1 cellular context compared by ENCODE assay signal in the genomic region with DNA sequence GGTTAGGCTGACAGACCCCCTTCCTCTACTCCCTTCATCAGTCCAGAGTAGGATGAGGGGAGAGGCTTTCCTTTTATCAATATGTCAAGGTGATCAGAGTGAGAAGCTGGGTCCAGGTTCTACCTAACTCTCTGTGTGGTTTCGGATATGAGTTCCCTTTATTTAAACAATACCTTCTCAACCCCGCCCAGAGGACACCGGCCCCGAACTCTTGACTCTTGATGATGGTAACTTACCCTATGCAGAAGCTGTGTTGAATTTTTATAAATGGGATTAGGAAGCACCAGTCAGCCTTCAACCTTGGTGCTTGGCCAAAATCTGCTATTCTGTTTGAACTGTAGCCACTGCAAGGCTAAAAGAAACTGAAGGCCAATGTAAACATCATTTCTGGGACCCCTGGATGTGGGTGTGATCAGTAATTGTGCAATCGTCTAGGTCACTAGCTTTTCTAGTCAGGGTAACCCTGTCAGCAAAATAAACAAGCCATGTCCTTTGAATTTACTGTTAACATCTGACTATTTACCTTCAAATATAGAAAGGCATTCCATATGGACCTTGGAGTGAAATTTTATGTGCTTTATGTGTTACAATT.
A peak's percentile ranks its signal among the peaks of the same experiment; 100 is the strongest.
TF ChIP-seq lines count a peak whose summit lies in the region.

No MANE protein-coding gene starts in this region.

TF ChIP-seq in HepG2, 621 proteins besides CTCF, POLR2A, EP300 and RAD21 (continued from another document and continues in another):
- TF ChIP-seq LRRFIP1 (CRISPR knock-in tag; conservative IDR thresholded peaks at IDR 0.05) (no peak), JARID2 (CRISPR knock-in tag; IDR thresholded peaks at IDR 0.05; ENCODE audit: insufficient replicate concordance) (no peak), ZBTB33 (CRISPR knock-in tag; IDR thresholded peaks at IDR 0.05) (no peak), MIER3 (CRISPR knock-in tag; IDR thresholded peaks at IDR 0.05; ENCODE audit: borderline replicate concordance) (no peak), FOXJ3 (CRISPR knock-in tag; IDR thresholded peaks at IDR 0.05; ENCODE audit: borderline replicate concordance) (peak; percentile 96), PHF5A (CRISPR knock-in tag; IDR thresholded peaks at IDR 0.05; ENCODE audit: low read depth, unreplicated experiment) (no peak), ZMYM4 (CRISPR knock-in tag; IDR thresholded peaks at IDR 0.05) (peak; percentile 88), GABPA (IDR thresholded peaks at IDR 0.05; ENCODE audit: low read depth, low read length) (no peak), GABPA (CRISPR knock-in tag; IDR thresholded peaks at IDR 0.05; ENCODE audit: low read depth) (no peak), ZNF318 (CRISPR knock-in tag; IDR thresholded peaks at IDR 0.05) (no peak), MIER2 (CRISPR knock-in tag; IDR thresholded peaks at IDR 0.05) (peak; percentile 65; the same call in 1 of the 2 replicates), U2AF1 (optimal IDR thresholded peaks at IDR 0.05; ENCODE audit: low read depth, low read length) (no peak), SNAPC2 (CRISPR knock-in tag; IDR thresholded peaks at IDR 0.05) (peak; percentile 52; the same call in 1 of the 2 replicates), IRF2 (CRISPR knock-in tag; IDR thresholded peaks at IDR 0.05) (peak; percentile 53; the same call in 1 of the 2 replicates), CSRNP2 (CRISPR knock-in tag; conservative IDR thresholded peaks at IDR 0.05; ENCODE audit: low read depth) (no peak), MLLT10 (CRISPR knock-in tag; IDR thresholded peaks at IDR 0.05) (no peak), MED8 (CRISPR knock-in tag; IDR thresholded peaks at IDR 0.05; ENCODE audit: insufficient replicate concordance) (no peak), ATF1 (CRISPR knock-in tag; IDR thresholded peaks at IDR 0.05) (peak; percentile 50; the same call in 1 of the 2 replicates), XBP1 (CRISPR knock-in tag; IDR thresholded peaks at IDR 0.05) (no peak)
- TF ChIP-seq, protein P1, sequence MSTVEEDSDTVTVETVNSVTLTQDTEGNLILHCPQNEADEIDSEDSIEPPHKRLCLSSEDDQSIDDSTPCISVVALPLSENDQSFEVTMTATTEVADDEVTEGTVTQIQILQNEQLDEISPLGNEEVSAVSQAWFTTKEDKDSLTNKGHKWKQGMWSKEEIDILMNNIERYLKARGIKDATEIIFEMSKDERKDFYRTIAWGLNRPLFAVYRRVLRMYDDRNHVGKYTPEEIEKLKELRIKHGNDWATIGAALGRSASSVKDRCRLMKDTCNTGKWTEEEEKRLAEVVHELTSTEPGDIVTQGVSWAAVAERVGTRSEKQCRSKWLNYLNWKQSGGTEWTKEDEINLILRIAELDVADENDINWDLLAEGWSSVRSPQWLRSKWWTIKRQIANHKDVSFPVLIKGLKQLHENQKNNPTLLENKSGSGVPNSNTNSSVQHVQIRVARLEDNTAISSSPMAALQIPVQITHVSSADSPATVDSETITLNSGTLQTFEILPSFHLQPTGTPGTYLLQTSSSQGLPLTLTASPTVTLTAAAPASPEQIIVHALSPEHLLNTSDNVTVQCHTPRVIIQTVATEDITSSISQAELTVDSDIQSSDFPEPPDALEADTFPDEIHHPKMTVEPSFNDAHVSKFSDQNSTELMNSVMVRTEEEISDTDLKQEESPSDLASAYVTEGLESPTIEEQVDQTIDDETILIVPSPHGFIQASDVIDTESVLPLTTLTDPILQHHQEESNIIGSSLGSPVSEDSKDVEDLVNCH (CRISPR knock-in tag; IDR thresholded peaks at IDR 0.05): no peak
- TF ChIP-seq, protein P2, sequence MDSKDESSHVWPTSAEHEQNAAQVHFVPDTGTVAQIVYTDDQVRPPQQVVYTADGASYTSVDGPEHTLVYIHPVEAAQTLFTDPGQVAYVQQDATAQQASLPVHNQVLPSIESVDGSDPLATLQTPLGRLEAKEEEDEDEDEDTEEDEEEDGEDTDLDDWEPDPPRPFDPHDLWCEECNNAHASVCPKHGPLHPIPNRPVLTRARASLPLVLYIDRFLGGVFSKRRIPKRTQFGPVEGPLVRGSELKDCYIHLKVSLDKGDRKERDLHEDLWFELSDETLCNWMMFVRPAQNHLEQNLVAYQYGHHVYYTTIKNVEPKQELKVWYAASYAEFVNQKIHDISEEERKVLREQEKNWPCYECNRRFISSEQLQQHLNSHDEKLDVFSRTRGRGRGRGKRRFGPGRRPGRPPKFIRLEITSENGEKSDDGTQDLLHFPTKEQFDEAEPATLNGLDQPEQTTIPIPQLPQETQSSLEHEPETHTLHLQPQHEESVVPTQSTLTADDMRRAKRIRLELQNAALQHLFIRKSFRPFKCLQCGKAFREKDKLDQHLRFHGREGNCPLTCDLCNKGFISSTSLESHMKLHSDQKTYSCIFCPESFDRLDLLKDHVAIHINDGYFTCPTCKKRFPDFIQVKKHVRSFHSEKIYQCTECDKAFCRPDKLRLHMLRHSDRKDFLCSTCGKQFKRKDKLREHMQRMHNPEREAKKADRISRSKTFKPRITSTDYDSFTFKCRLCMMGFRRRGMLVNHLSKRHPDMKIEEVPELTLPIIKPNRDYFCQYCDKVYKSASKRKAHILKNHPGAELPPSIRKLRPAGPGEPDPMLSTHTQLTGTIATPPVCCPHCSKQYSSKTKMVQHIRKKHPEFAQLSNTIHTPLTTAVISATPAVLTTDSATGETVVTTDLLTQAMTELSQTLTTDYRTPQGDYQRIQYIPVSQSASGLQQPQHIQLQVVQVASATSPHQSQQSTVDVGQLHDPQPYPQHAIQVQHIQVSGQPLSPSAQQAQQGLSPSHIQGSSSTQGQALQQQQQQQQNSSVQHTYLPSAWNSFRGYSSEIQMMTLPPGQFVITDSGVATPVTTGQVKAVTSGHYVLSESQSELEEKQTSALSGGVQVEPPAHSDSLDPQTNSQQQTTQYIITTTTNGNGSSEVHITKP (CRISPR knock-in tag; IDR thresholded peaks at IDR 0.05; ENCODE audit: low read depth): 0 out of 2 replicates have a peak, but pooled peaks have one; percentile 44
- TF ChIP-seq, protein P3, sequence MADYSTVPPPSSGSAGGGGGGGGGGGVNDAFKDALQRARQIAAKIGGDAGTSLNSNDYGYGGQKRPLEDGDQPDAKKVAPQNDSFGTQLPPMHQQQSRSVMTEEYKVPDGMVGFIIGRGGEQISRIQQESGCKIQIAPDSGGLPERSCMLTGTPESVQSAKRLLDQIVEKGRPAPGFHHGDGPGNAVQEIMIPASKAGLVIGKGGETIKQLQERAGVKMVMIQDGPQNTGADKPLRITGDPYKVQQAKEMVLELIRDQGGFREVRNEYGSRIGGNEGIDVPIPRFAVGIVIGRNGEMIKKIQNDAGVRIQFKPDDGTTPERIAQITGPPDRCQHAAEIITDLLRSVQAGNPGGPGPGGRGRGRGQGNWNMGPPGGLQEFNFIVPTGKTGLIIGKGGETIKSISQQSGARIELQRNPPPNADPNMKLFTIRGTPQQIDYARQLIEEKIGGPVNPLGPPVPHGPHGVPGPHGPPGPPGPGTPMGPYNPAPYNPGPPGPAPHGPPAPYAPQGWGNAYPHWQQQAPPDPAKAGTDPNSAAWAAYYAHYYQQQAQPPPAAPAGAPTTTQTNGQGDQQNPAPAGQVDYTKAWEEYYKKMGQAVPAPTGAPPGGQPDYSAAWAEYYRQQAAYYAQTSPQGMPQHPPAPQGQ (CRISPR knock-in tag; IDR thresholded peaks at IDR 0.05; ENCODE audit: borderline replicate concordance): no peak
- TF ChIP-seq, protein P4, sequence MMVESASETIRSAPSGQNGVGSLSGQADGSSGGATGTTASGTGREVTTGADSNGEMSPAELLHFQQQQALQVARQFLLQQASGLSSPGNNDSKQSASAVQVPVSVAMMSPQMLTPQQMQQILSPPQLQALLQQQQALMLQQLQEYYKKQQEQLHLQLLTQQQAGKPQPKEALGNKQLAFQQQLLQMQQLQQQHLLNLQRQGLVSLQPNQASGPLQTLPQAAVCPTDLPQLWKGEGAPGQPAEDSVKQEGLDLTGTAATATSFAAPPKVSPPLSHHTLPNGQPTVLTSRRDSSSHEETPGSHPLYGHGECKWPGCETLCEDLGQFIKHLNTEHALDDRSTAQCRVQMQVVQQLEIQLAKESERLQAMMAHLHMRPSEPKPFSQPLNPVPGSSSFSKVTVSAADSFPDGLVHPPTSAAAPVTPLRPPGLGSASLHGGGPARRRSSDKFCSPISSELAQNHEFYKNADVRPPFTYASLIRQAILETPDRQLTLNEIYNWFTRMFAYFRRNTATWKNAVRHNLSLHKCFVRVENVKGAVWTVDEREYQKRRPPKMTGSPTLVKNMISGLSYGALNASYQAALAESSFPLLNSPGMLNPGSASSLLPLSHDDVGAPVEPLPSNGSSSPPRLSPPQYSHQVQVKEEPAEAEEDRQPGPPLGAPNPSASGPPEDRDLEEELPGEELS (CRISPR knock-in tag; IDR thresholded peaks at IDR 0.05): peak; percentile 92
